ENCODE assay signal across 1 cellular context in genomic region chr3:186854954-186855353, GRCh38.
TF ChIP-seq lines count a peak whose summit lies in the region.

No MANE protein-coding gene starts in this region.

TF ChIP-seq in K562, 482 proteins besides CTCF, POLR2A, EP300 and RAD21 (continued from another document):
- TF ChIP-seq PTBP1 (IDR thresholded peaks at IDR 0.05; ENCODE audit: low read depth, low read length): no peak
TF ChIP-seq in K562: peak in this region for 1.
